In the genomic region with DNA sequence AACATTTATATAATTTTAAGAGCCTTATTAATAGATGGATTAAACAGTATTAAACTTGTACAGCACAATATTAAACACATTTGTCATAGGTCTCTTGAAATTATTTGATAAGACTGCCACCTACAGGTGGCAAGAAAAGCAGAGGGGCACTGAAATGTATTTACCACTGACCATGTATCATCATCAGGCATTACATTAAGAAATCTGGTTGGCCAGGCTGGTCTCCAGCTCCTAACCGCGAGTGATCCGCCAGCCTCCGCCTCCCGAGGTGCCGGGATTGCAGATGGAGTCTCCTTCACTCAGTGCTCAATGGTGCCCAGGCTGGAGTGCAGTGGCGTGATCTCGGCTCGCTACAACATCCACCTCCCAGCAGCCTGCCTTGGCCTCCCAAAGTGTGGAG, we compare ENCODE assay signal across 8 cellular contexts. TPM values are rescaled to one million over a fixed set of nuclear protein-coding genes. Genes with fewer than 3 reads are reported as not detected.
DNase-seq lines count a peak whose midpoint lies in the region; ATAC-seq, FAIRE-seq and TF ChIP-seq lines count a peak whose summit lies in the region.
"Not testable (repeated sequence)": the region's sequence is repeated elsewhere in the genome, so short reads cannot be mapped to it uniquely, and the experiment has no call there.

No MANE protein-coding gene starts in this region.

- not testable (repeated sequence) for H3K36me3 ChIP-seq in kidney epithelial cell (ENCODE audit: control insufficient read depth, insufficient read depth, low read length)

- peak; percentile 89 for ATAC-seq in GM18511 (IDR thresholded peaks at IDR 0.05; ENCODE audit: unreplicated experiment)
- ATAC-seq in HG03442 (IDR thresholded peaks at IDR 0.05; ENCODE audit: unreplicated experiment) = peak; percentile 70

- not testable (repeated sequence) for H3K27ac ChIP-seq in C4-2B, VCaP

- FAIRE-seq in endometrium (lab: Jason Lieb, UNC) = peak; percentile 88

- H3K27me3 ChIP-seq in kidney epithelial cell (ENCODE audit: control insufficient read depth, insufficient read depth, low read length) = not testable (repeated sequence)

- DNase-seq in NCI-H460 (ENCODE audit: extremely low read depth, low read depth) (peak; percentile 63), kidney epithelial cell (ENCODE audit: low read depth) (peak; percentile 23), skeletal muscle cell (ENCODE audit: low read depth) (peak; percentile 23)

- TF ChIP-seq CTCF in C4-2B (conservative IDR thresholded peaks at IDR 0.05) = peak; percentile 87
- TF ChIP-seq CTCF in VCaP (conservative IDR thresholded peaks at IDR 0.05) = peak; percentile 72
- peak; percentile 58 for TF ChIP-seq CTCF in kidney epithelial cell (IDR thresholded peaks at IDR 0.05; ENCODE audit: insufficient read depth, low read length, poor library complexity, severe bottlenecking)

- not testable (repeated sequence) for H3K4me3 ChIP-seq in kidney epithelial cell (ENCODE audit: low read depth, low read length); skeletal muscle cell (ENCODE audit: low read depth, low read length)

RNA-seq across cellular contexts. Expression of gene FHIP2A, which starts 35.1 kb away (rescaled TPM):
- 16.6 and 20.0 TPM in 2 replicates for total RNA-seq in NCI-H460 (2014; rRNA removed; shearing (Covaris generic))
- 15.2 and 25.0 TPM in 2 replicates for polyA plus RNA-seq in NCI-H460 (2014; cell fraction: nucleus; rRNA removed)
- total RNA-seq in kidney epithelial cell = 16.3 and 17.2 TPM in 2 replicates
